13 cellular contexts compared by ENCODE assay signal in the genomic region with DNA sequence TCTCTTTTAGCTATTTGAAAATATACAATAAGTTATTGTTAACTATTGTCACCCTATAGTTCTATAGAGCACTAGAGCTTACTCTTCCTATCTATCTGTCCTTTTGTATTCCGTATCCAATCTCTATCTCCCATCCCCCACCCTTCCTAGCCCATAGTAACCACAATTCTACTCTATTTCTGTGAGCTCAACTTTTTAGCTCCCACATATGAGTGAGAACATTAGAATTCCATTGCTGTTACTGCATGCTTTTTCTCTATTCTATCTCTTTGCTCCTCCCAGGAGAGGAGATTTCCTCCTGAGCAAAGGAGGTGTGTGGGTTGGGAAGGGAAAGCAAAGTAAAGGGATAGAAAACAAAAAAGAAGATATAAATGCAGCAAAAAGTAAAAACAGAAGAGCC.
DNase-seq lines count a peak whose midpoint lies in the region; ATAC-seq, FAIRE-seq and TF ChIP-seq lines count a peak whose summit lies in the region.
"Had no signal": no experiment of that assay in that cellular context is flagged by ENCODE, and none has a peak within 500 bp of the region (broad histone marks: within the 10 kb centered on the region; RNA-seq: fewer than 3 reads in every experiment).

No MANE protein-coding gene starts in this region.

- peaks cover 18% of the 10 kb centered on the region for H3K4me1 Mint-ChIP-seq in neural progenitor cell
- H3K4me1 Mint-ChIP-seq in naive thymus-derived CD8-positive, alpha-beta T cell: peaks cover 16 to 26% (median 25%) of the 10 kb centered on the region in 4 donors

- no peaks in the 10 kb centered on the region for H3K27me3 Mint-ChIP-seq in neural progenitor cell (ENCODE audit: insufficient read depth, low read depth)
- no peaks in the 10 kb centered on the region for H3K27me3 Mint-ChIP-seq in naive thymus-derived CD8-positive, alpha-beta T cell
- H3K27me3 Mint-ChIP-seq: CD4-positive, alpha-beta T cell had no signal

- CTCF ChIA-PET in H1 (lab: Charles Lee; ENCODE audit: partially characterized antibody): interaction anchor here (0.6 to 1.0 kb wide), 2 partner anchors 68 to 281 kb away, joined by 3 read pairs; no protein-coding TSS in a partner anchor

- no peaks in the 10 kb centered on the region for H3K36me3 ChIP-seq in BLaER1 treated with 17β-estradiol and CSF1 and Interleukin-3, amounts not matched to agents 10 nM and 100 nM
- H3K36me3 ChIP-seq in SK-N-MC (ENCODE audit: insufficient read depth, low read length) (no peaks in the 10 kb centered on the region), H1 (ENCODE audit: control insufficient read depth in 2 of 4, insufficient read depth in 4 of 4, low read length in 3 of 4) (no peaks in the 10 kb centered on the region), neural progenitor cell (no peaks in the 10 kb centered on the region)

- no peak overlapping the region for H2AK5ac ChIP-seq in H1 (ENCODE audit: low read depth, low read length)

- H2BK120ac ChIP-seq in H1 (replicated peaks; ENCODE audit: low read depth, low read length): no peak overlapping the region

- no peak for TF ChIP-seq CTCF in H1 (IDR thresholded peaks at IDR 0.05; ENCODE audit: control extremely low read depth in 1 of 3, insufficient read depth in 1 of 3, low read depth in 1 of 3, low read length in 3 of 3)
- TF ChIP-seq CTCF in neural progenitor cell (IDR thresholded peaks at IDR 0.05): no peak

- H2AFZ ChIP-seq in H1 (ENCODE audit: low read length) (no peak overlapping the region), neural progenitor cell (replicated peaks) (peak overlapping the region; percentile 47)

- H4K91ac ChIP-seq in H1 (replicated peaks; ENCODE audit: insufficient read length, low read length): no peak overlapping the region

- H3K79me1 ChIP-seq in H1 (ENCODE audit: low read depth, low read length): no peaks in the 10 kb centered on the region

- H3K4me2 ChIP-seq in BLaER1 treated with 17β-estradiol and CSF1 and Interleukin-3, amounts not matched to agents 10 nM and 100 nM: peak overlapping the region in 10 of 11 experiments; percentile 24 to 93 (median 82); a peak in 18 of 22 replicates
- H3K4me2 ChIP-seq in H1 (ENCODE audit: insufficient read depth in 1 of 2, low read depth in 2 of 2, low read length in 2 of 2) (no peak overlapping the region; a peak in 1 of 4 replicates), neural progenitor cell (peak overlapping the region; percentile 45)

- no peak overlapping the region for H3K27ac Mint-ChIP-seq in neural progenitor cell
- peak overlapping the region in 5 of 10 donors; percentile 14 to 78 (median 74) for H3K27ac Mint-ChIP-seq in naive thymus-derived CD8-positive, alpha-beta T cell

- H3K9me3 Mint-ChIP-seq in neural progenitor cell: no peaks in the 10 kb centered on the region
- H3K9me3 Mint-ChIP-seq in naive thymus-derived CD8-positive, alpha-beta T cell: no peaks in the 10 kb centered on the region
- H3K9me3 Mint-ChIP-seq: activated T-cell treated with anti-CD3 and anti-CD28 coated beads, Interleukin-2, amount 50 U/mL, for 4 hours; CD4-positive, alpha-beta T cell had no signal

- no peaks in the 10 kb centered on the region for H4K20me1 ChIP-seq in BLaER1 treated with 17β-estradiol and CSF1 and Interleukin-3, amounts not matched to agents 10 nM and 100 nM
- no peaks in the 10 kb centered on the region for H4K20me1 ChIP-seq in H1 (replicated peaks in 1 of 2; ENCODE audit: control insufficient read depth in 1 of 2, insufficient read depth in 2 of 2, low read length in 2 of 2)
- no peaks in the 10 kb centered on the region for H4K20me1 ChIP-seq in neural progenitor cell (ENCODE audit: low read depth)

- TF ChIP-seq EP300 in H1 (IDR thresholded peaks at IDR 0.05; ENCODE audit: borderline replicate concordance in 1 of 2, low read depth in 2 of 2, low read length in 2 of 2): no peak

- H3K9ac ChIP-seq in BLaER1 treated with 17β-estradiol and CSF1 and Interleukin-3, amounts not matched to agents 10 nM and 100 nM: peak overlapping the region in 9 of 11 experiments; percentile 26 to 84 (median 75); a peak in 15 of 22 replicates
- H3K9ac ChIP-seq in SK-N-MC (ENCODE audit: insufficient read length): no peak overlapping the region
- H3K9ac ChIP-seq in H1 (replicated peaks in 1 of 4; ENCODE audit: extremely low read depth in 1 of 4, low read depth in 3 of 4, low read length in 3 of 4): no peak overlapping the region
- H3K9ac ChIP-seq in neural progenitor cell: no peak overlapping the region

- H3K23ac ChIP-seq in H1 (ENCODE audit: insufficient read length): no peak overlapping the region

- H3K56ac ChIP-seq in H1 (replicated peaks; ENCODE audit: insufficient read length, low read depth, low read length): no peak overlapping the region

- no peak overlapping the region for H3K4me3 Mint-ChIP-seq in neural progenitor cell
- peak overlapping the region in 2 of 10 donors; percentile 7 to 53 for H3K4me3 Mint-ChIP-seq in naive thymus-derived CD8-positive, alpha-beta T cell
- H3K4me3 Mint-ChIP-seq: activated T-cell treated with anti-CD3 and anti-CD28 coated beads, Interleukin-2, amount 50 U/mL, for 4 hours had no signal

- POLR2A ChIA-PET in H1 (lab: Charles Lee; ENCODE audit: partially characterized antibody): interaction anchor here (0.6 to 0.9 kb wide), 2 partner anchors 13 to 105 kb away, joined by 3 read pairs; a partner anchor contains a TSS
- POLR2A ChIA-PET in naive thymus-derived CD8-positive, alpha-beta T cell (lab: Charles Lee): no interaction called here

- ATAC-seq in GM19328 (IDR thresholded peaks at IDR 0.05; ENCODE audit: unreplicated experiment) (no peak), HG03354 (IDR thresholded peaks at IDR 0.05; ENCODE audit: poor library complexity, severe bottlenecking, unreplicated experiment) (no peak), GM18867 (IDR thresholded peaks at IDR 0.05; ENCODE audit: unreplicated experiment) (no peak)
- ATAC-seq in naive thymus-derived CD8-positive, alpha-beta T cell: no peak
- ATAC-seq: GM12878 had no signal

- peak overlapping the region in 6 of 10 experiments; percentile 8 to 51 (median 28); a peak in 9 of 20 replicates for H3K4me3 ChIP-seq in BLaER1 treated with 17β-estradiol and CSF1 and Interleukin-3, amounts not matched to agents 10 nM and 100 nM
- H3K4me3 ChIP-seq in SK-N-MC (no peak overlapping the region), H1 (ENCODE audit: extremely low read depth in 1 of 4, insufficient read depth in 2 of 4, low read depth in 3 of 4, low read length in 4 of 4) (peak overlapping the region in 1 of 4 experiments; percentile 13; a peak in 1 of 8 replicates), neural progenitor cell (no peak overlapping the region)
- H3K4me3 ChIP-seq: GM12878 had no signal

- H3K18ac ChIP-seq in H1 (ENCODE audit: extremely low read depth, low read length): no peak overlapping the region

- H3K79me2 ChIP-seq in H1 (ENCODE audit: control insufficient read depth in 1 of 2, insufficient read depth in 2 of 2, low read length in 2 of 2) (no peaks in the 10 kb centered on the region), neural progenitor cell (ENCODE audit: low read depth) (no peaks in the 10 kb centered on the region)

- no peak overlapping the region for H2BK15ac ChIP-seq in H1 (ENCODE audit: low read length)

- no peak for FAIRE-seq in H1 (lab: Jason Lieb, UNC)
- FAIRE-seq: GM12878 had no signal

- TF ChIP-seq POLR2A in H1 (IDR thresholded peaks at IDR 0.05; ENCODE audit: control extremely low read depth in 1 of 2, low read depth in 2 of 2, low read length in 2 of 2): no peak

- no peak overlapping the region for H4K8ac ChIP-seq in H1 (ENCODE audit: extremely low read depth, insufficient read depth, low read length)

- no peaks in the 10 kb centered on the region for H3K9me3 ChIP-seq in BLaER1 treated with 17β-estradiol and CSF1 and Interleukin-3, amounts not matched to agents 10 nM and 100 nM (replicated peaks in 1 of 11)
- H3K9me3 ChIP-seq in SK-N-MC (ENCODE audit: low read depth, low read length): no peaks in the 10 kb centered on the region
- no peaks in the 10 kb centered on the region for H3K9me3 ChIP-seq in H1 (ENCODE audit: insufficient read depth in 2 of 2, low read depth in 1 of 2, low read length in 1 of 2)
- no peaks in the 10 kb centered on the region for H3K9me3 ChIP-seq in neural progenitor cell (ENCODE audit: low read depth)

- TF ChIP-seq RAD21 in H1 (IDR thresholded peaks at IDR 0.05 in 1 of 2, conservative IDR thresholded peaks at IDR 0.05 in 1 of 2; ENCODE audit: low read depth in 2 of 2, low read length in 2 of 2): no peak

- H3K36me3 Mint-ChIP-seq in neural progenitor cell: no peaks in the 10 kb centered on the region
- no peaks in the 10 kb centered on the region for H3K36me3 Mint-ChIP-seq in naive thymus-derived CD8-positive, alpha-beta T cell

- WGBS in H1 (ENCODE audit: extremely low coverage in 1 of 2, insufficient coverage in 1 of 2, insufficient read length in 1 of 2, insufficient replicate concordance in 2 of 2, low coverage in 1 of 2, low lambda C conversion rate in 2 of 2, missing lambda C conversion rate in 1 of 2), 2 experiments: 38% methylated on average over 1 of the region's 1 CpG; no CpG with 5 or more reads in 1 of the 2 experiments

- H3K27me3 ChIP-seq in BLaER1 treated with 17β-estradiol and CSF1 and Interleukin-3, amounts not matched to agents 10 nM and 100 nM: no peaks in the 10 kb centered on the region
- H3K27me3 ChIP-seq in H1 (replicated peaks in 1 of 4; ENCODE audit: control insufficient read depth in 3 of 4, extremely low read depth in 1 of 4, insufficient read depth in 3 of 4, low read length in 3 of 4) (no peaks in the 10 kb centered on the region), neural progenitor cell (no peaks in the 10 kb centered on the region)

- H4K5ac ChIP-seq in H1 (ENCODE audit: insufficient read length, low read depth, low read length): no peak overlapping the region

- no peak overlapping the region for H2BK12ac ChIP-seq in H1 (ENCODE audit: low read depth, low read length)

- H3K23me2 ChIP-seq in H1 (ENCODE audit: low read depth, low read length): no peaks in the 10 kb centered on the region

- H3K14ac ChIP-seq in H1 (ENCODE audit: insufficient read length): no peak overlapping the region

- no peak for DNase-seq in SK-N-MC (ENCODE audit: low read depth, low spot score)
- DNase-seq in H1 (ENCODE audit: low read depth in 1 of 2, low spot score in 2 of 2): no peak
- no peak for DNase-seq in neural progenitor cell (ENCODE audit: low spot score)
- no peak for DNase-seq in naive thymus-derived CD8-positive, alpha-beta T cell
- DNase-seq: activated T-cell treated with anti-CD3 and anti-CD28 coated beads, Interleukin-2, amount 50 U/mL, for 4 hours; CD4-positive, alpha-beta T cell; midbrain; NCI-H345 had no signal

- 0 out of 2 replicates have a peak overlapping the region, but pooled peaks have one; percentile 56 for H2BK20ac ChIP-seq in H1 (ENCODE audit: low read length)

- no peaks in the 10 kb centered on the region for H3F3A ChIP-seq in neural progenitor cell (ENCODE audit: low read depth)

- no peak overlapping the region for H3K4ac ChIP-seq in H1 (replicated peaks; ENCODE audit: insufficient read length, low read depth, low read length)

- H3K27ac ChIP-seq in BLaER1 treated with 17β-estradiol and CSF1 and Interleukin-3, amounts not matched to agents 10 nM and 100 nM: peak overlapping the region; percentile 5 to 96 (median 79); a peak in 20 of 22 replicates
- H3K27ac ChIP-seq in SK-N-MC (peak overlapping the region; percentile 13; the same call in 1 of the 2 replicates), H1 (ENCODE audit: low read depth, low read length) (no peak overlapping the region), neural progenitor cell (no peak overlapping the region)

- H2BK5ac ChIP-seq in H1 (ENCODE audit: low read depth, low read length): no peak overlapping the region

- H3K4me1 ChIP-seq in BLaER1 treated with 17β-estradiol and CSF1 and Interleukin-3, amounts not matched to agents 10 nM and 100 nM: peaks cover 15 to 71% (median 35%) of the 10 kb centered on the region in 10 experiments; a peak in 19 of 20 replicates
- peaks cover 0 to 13% (median 10%) of the 10 kb centered on the region in 4 experiments; a peak in 6 of 7 replicates for H3K4me1 ChIP-seq in H1 (replicated peaks in 1 of 4; ENCODE audit: control insufficient read depth in 3 of 4, insufficient read depth in 4 of 4, low read length in 3 of 4)
- H3K4me1 ChIP-seq in neural progenitor cell: peaks cover 15% of the 10 kb centered on the region

Comparison
In these comparisons a context has a peak if more than half of its experiments do, and no peak if none do; other contexts are left out.
1. H3K27ac ChIP-seq: peak in BLaER1 treated with 17β-estradiol and CSF1 and Interleukin-3, amounts not matched to agents 10 nM and 100 nM (11 of 11) and SK-N-MC (single experiment); none in H1 (single experiment) and neural progenitor cell (single experiment).
2. H3K4me2 ChIP-seq: peak in BLaER1 treated with 17β-estradiol and CSF1 and Interleukin-3, amounts not matched to agents 10 nM and 100 nM (10 of 11) and neural progenitor cell (single experiment); none in H1 (0 of 2).
3. H3K4me3 ChIP-seq: peak in BLaER1 treated with 17β-estradiol and CSF1 and Interleukin-3, amounts not matched to agents 10 nM and 100 nM (6 of 10); none in SK-N-MC (single experiment) and neural progenitor cell (single experiment).
4. H3K9ac ChIP-seq: peak in BLaER1 treated with 17β-estradiol and CSF1 and Interleukin-3, amounts not matched to agents 10 nM and 100 nM (9 of 11); none in SK-N-MC (single experiment), H1 (0 of 4) and neural progenitor cell (single experiment).